16 cellular contexts compared by ENCODE assay signal in the genomic region with DNA sequence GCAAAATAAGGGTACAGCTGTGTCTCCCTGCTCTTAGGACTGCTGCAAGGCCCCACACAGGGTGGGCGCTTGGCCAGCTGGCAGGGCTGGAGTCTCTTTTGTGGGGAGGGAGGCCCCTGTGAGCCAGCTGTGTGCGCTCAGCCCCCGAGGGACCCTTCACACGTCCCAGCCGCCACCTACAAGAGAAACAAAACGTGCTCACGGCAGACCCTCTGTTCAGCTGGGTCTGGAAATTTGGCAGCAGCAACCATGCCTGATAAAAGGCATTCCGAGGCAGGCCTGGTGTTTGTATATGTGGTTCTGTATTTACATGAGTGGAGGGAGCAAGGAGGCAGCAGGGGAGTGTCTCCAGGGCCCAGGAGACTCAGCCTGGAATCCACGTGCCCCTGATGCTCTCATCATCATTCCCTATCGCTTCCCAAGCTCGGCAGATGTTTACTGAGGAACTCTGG. TPM values are rescaled to one million over a fixed set of nuclear protein-coding genes. Genes with fewer than 3 reads are reported as not detected.
DNase-seq lines count a peak whose midpoint lies in the region; ATAC-seq and TF ChIP-seq lines count a peak whose summit lies in the region.
"Had no signal": no experiment of that assay in that cellular context is flagged by ENCODE, and none has a peak within 500 bp of the region (broad histone marks: within the 10 kb centered on the region; RNA-seq: fewer than 3 reads in every experiment).

No MANE protein-coding gene starts in this region.

- H3K36me3 ChIP-seq in A673 (ENCODE audit: insufficient read depth, low read length, poor library complexity, severe bottlenecking) (no peaks in the 10 kb centered on the region), mesenchymal stem cell (ENCODE audit: control insufficient read depth in 1 of 2, insufficient read depth in 2 of 2, low read depth in 1 of 2, low read length in 2 of 2) (peaks cover 0 to 28% of the 10 kb centered on the region in 2 experiments), Peyer's patch (no peaks in the 10 kb centered on the region)
- H3K36me3 ChIP-seq: MG63 had no signal

- H3K9ac ChIP-seq in mesenchymal stem cell (ENCODE audit: low read length) = peak overlapping the region; percentile 9

- POLR2A ChIA-PET in A673 (lab: Charles Lee; ENCODE audit: low non-redundant PET) = no interaction called here

- BruUV-seq in A673 (replicated peaks; lab: Mats Ljungman, UMichigan) = no TSS peak

- no peak overlapping the region for H3K4ac ChIP-seq in mesenchymal stem cell (ENCODE audit: low read depth in 1 of 2, low read length in 2 of 2)

- no peak overlapping the region for H2BK120ac ChIP-seq in mesenchymal stem cell (ENCODE audit: low read depth, low read length)

- H3K27ac ChIP-seq in A673 (ENCODE audit: low read depth, low read length, poor library complexity, severe bottlenecking) (peak overlapping the region; percentile 75), mesenchymal stem cell (ENCODE audit: low read length, poor library complexity, severe bottlenecking) (no peak overlapping the region), Peyer's patch (peak overlapping the region in 1 of 4 donors; percentile 52)
- H3K27ac ChIP-seq: esophagus muscularis mucosa had no signal

- H2AFZ ChIP-seq in mesenchymal stem cell (ENCODE audit: low read depth, low read length) = no peak overlapping the region

- no peak overlapping the region for H2BK12ac ChIP-seq in mesenchymal stem cell (ENCODE audit: low read length in 2 of 2)

- peaks cover 57% of the 10 kb centered on the region for H3K4me1 ChIP-seq in A673 (ENCODE audit: insufficient read depth, low read length, poor library complexity, severe bottlenecking)
- H3K4me1 ChIP-seq in mesenchymal stem cell (ENCODE audit: control insufficient read depth, insufficient read depth, low read depth, low read length) = peaks cover 22% of the 10 kb centered on the region
- peaks cover 0 to 14% (median 0%) of the 10 kb centered on the region in 4 donors for H3K4me1 ChIP-seq in Peyer's patch

- peaks cover 23% of the 10 kb centered on the region for H3K79me1 ChIP-seq in mesenchymal stem cell (replicated peaks; ENCODE audit: low read length, poor library complexity, severe bottlenecking)

- DNase-seq in A673 (ENCODE audit: low spot score) = peak; percentile 46
- DNase-seq in NAMALWA (ENCODE audit: low spot score) = peak; percentile 34
- DNase-seq in mesenchymal stem cell = peak; percentile 92
- DNase-seq in occipital lobe (lab: John Stamatoyannopoulos, UW) = no peak
- no peak for DNase-seq in activated T-cell treated with anti-CD3 and anti-CD28 coated beads, Interleukin-2, amount 50 U/mL, for 24 hours
- no peak for DNase-seq in Peyer's patch
- DNase-seq: activated CD8-positive, alpha-beta memory T cell treated with anti-CD3 and anti-CD28 coated beads, Interleukin-2, amount 50 U/mL, for 4 hours; AML-193; MG63; PC-3; retina had no signal

- H3K27me3 ChIP-seq in A673 (replicated peaks; ENCODE audit: insufficient read depth, low read depth, low read length, poor library complexity) = no peaks in the 10 kb centered on the region
- H3K27me3 ChIP-seq in mesenchymal stem cell (ENCODE audit: control insufficient read depth in 1 of 2, insufficient read depth in 1 of 2, low read length in 2 of 2) = no peaks in the 10 kb centered on the region
- H3K27me3 ChIP-seq in Peyer's patch = no peaks in the 10 kb centered on the region
- H3K27me3 ChIP-seq: esophagus muscularis mucosa, MG63 had no signal

- ATAC-seq in HG02885 (IDR thresholded peaks at IDR 0.05; ENCODE audit: poor library complexity, unreplicated experiment) = no peak
- ATAC-seq: left lobe of liver, PC-3 had no signal

- peak overlapping the region in 2 of 5 experiments; percentile 48 to 56 for H3K4me3 Mint-ChIP-seq in brain
- no peak overlapping the region for H3K4me3 Mint-ChIP-seq in activated T-cell treated with anti-CD3 and anti-CD28 coated beads, Interleukin-2, amount 50 U/mL, for 24 hours

- no peak overlapping the region for H3K23ac ChIP-seq in mesenchymal stem cell (ENCODE audit: low read length in 2 of 2)

- no peak overlapping the region for H4K91ac ChIP-seq in mesenchymal stem cell (ENCODE audit: low read length)

- no peaks in the 10 kb centered on the region for H3K27me3 Mint-ChIP-seq in brain
- no peaks in the 10 kb centered on the region for H3K27me3 Mint-ChIP-seq in activated T-cell treated with anti-CD3 and anti-CD28 coated beads, Interleukin-2, amount 50 U/mL, for 24 hours

- H2AK5ac ChIP-seq in mesenchymal stem cell (ENCODE audit: low read length, severe bottlenecking) = no peak overlapping the region

- CTCF ChIA-PET in A673 (lab: Charles Lee) = no interaction called here

- TF ChIP-seq CTCF in A673 (conservative IDR thresholded peaks at IDR 0.05; ENCODE audit: low read depth, low read length) (no peak), brain (conservative IDR thresholded peaks at IDR 0.05) (no peak), Peyer's patch (IDR thresholded peaks at IDR 0.05) (no peak)

- WGBS in mesenchymal stem cell = 30% methylated on average over 5 of the region's 11 CpGs

- peaks cover 58% of the 10 kb centered on the region for H3K4me1 Mint-ChIP-seq in brain
- H3K4me1 Mint-ChIP-seq in activated T-cell treated with anti-CD3 and anti-CD28 coated beads, Interleukin-2, amount 50 U/mL, for 24 hours (ENCODE audit: low read depth) = peaks cover 3% of the 10 kb centered on the region

- H2BK15ac ChIP-seq in mesenchymal stem cell (ENCODE audit: low read depth, poor library complexity, severe bottlenecking) = no peak overlapping the region

- H3K18ac ChIP-seq in mesenchymal stem cell (ENCODE audit: low read depth in 1 of 2, low read length in 2 of 2) = no peak overlapping the region

- H2BK5ac ChIP-seq in mesenchymal stem cell (ENCODE audit: low read depth, low read length, poor library complexity, severe bottlenecking) = no peak overlapping the region

- TF ChIP-seq POLR2A in Peyer's patch (IDR thresholded peaks at IDR 0.05) = no peak

- H3K14ac ChIP-seq in mesenchymal stem cell (ENCODE audit: low read length in 2 of 2) = no peak overlapping the region

- intact Hi-C loops in A673 (cut with micrococcal nuclease; ENCODE audit: unreplicated experiment) = no loop called here

- no peak overlapping the region for H4K8ac ChIP-seq in mesenchymal stem cell (ENCODE audit: low read length)

- H3K36me3 Mint-ChIP-seq in brain = peaks cover 5% of the 10 kb centered on the region
- H3K36me3 Mint-ChIP-seq in activated T-cell treated with anti-CD3 and anti-CD28 coated beads, Interleukin-2, amount 50 U/mL, for 24 hours (ENCODE audit: low read depth) = no peaks in the 10 kb centered on the region

- peaks cover 0 to 2% (median 0%) of the 10 kb centered on the region in 5 experiments for H3K9me3 Mint-ChIP-seq in brain
- no peaks in the 10 kb centered on the region for H3K9me3 Mint-ChIP-seq in activated T-cell treated with anti-CD3 and anti-CD28 coated beads, Interleukin-2, amount 50 U/mL, for 24 hours

- H3K9me3 ChIP-seq in A673 (ENCODE audit: low read depth, low read length, poor library complexity, severe bottlenecking) (no peaks in the 10 kb centered on the region), mesenchymal stem cell (ENCODE audit: control insufficient read depth, low read length) (no peaks in the 10 kb centered on the region), Peyer's patch (no peaks in the 10 kb centered on the region)
- H3K9me3 ChIP-seq: esophagus muscularis mucosa, MG63 had no signal

- no peak overlapping the region for H3K4me2 ChIP-seq in mesenchymal stem cell (ENCODE audit: low read length, poor library complexity, severe bottlenecking)

- H3K4me3 ChIP-seq in A673 (ENCODE audit: low read depth, low read length, poor library complexity, severe bottlenecking) (no peak overlapping the region), mesenchymal stem cell (ENCODE audit: insufficient read depth in 1 of 2, low read depth in 1 of 2, low read length in 2 of 2) (no peak overlapping the region), Peyer's patch (no peak overlapping the region)
- H3K4me3 ChIP-seq: esophagus muscularis mucosa, MG63 had no signal

- H3K27ac Mint-ChIP-seq in brain = peak overlapping the region; percentile 19 to 95 (median 78)
- no peak overlapping the region for H3K27ac Mint-ChIP-seq in activated T-cell treated with anti-CD3 and anti-CD28 coated beads, Interleukin-2, amount 50 U/mL, for 24 hours

RNA-seq across cellular contexts. Expression of a gene that starts 49.7 kb away (rescaled TPM):
- total RNA-seq in A673 (2021) (18.1 and 20.3 TPM in 2 replicates), occipital lobe (6.6 TPM), Peyer's patch (10 to 100 TPM in 2 of 4 donors, 1 to 10 TPM in 2; 5.1 to 21.5 (median 9.4) TPM)
- 29.6 TPM for polyA plus RNA-seq in brain (ENCODE audit: insufficient read depth, low read depth, low replicate concordance)
- polyA plus RNA-seq in mesenchymal stem cell (2013, experiment 1 of 2) = 9.9 TPM
- polyA plus RNA-seq in mesenchymal stem cell (2013, experiment 2 of 2) = 9.4 TPM

RNA-seq across cellular contexts. Expression of a gene that starts 57.9 kb away (rescaled TPM):
- not detected in 2 replicates for total RNA-seq in A673 (2021)
- not detected for polyA plus RNA-seq in brain (ENCODE audit: insufficient read depth, low read depth, low replicate concordance)
- polyA plus RNA-seq in mesenchymal stem cell (2013, experiment 1 of 2) = not detected
- polyA plus RNA-seq in mesenchymal stem cell (2013, experiment 2 of 2) = not detected
- not detected for total RNA-seq in occipital lobe
- total RNA-seq in Peyer's patch = under 1 TPM in 1 of 4 donors, not detected in 3; 0.40 TPM
- total RNA-seq: bronchial epithelial cell, left lobe of liver had no signal

Comparison
In these comparisons a context has a peak if more than half of its experiments do, and no peak if none do; other contexts are left out.
1. DNase-seq: peak in A673 (single experiment), NAMALWA (single experiment) and mesenchymal stem cell (single experiment); none in occipital lobe (single experiment), activated T-cell treated with anti-CD3 and anti-CD28 coated beads, Interleukin-2, amount 50 U/mL, for 24 hours (single experiment) and Peyer's patch (0 of 3).